ENCODE assay signal across 21 cellular contexts in the genomic region with DNA sequence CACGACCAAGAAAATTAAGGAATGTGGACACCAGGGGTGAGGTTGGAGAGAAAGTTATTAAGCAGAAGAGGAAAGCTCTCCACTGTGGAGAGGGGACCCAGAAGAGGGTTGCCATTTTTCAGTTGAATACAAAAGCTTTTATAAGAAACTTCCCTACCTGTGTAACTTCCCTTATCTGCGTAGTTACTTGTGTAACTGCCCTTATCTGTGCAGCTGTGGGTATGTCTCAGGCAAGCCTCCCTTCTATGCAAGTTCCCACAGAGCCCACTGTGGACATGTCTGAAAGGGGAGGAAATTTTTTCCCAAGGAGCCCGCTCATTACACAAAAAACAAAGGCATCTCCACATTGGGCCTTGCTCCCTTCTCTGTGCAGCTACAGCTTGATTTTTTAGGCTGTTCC.
"Had no signal": no experiment of that assay in that cellular context is flagged by ENCODE, and none has a peak within 500 bp of the region (broad histone marks: within the 10 kb centered on the region; RNA-seq: fewer than 3 reads in every experiment).

No MANE protein-coding gene starts in this region.

- H3K36me3 Mint-ChIP-seq: activated naive CD4-positive, alpha-beta T cell treated with anti-CD3 and anti-CD28 coated beads, Interleukin-2, amount 10 ng/mL, durations not matched to agents 7 days and 5 days; activated naive CD8-positive, alpha-beta T cell treated with anti-CD3 and anti-CD28 coated beads for 36 hours; T-cell had no signal

- H3K27me3 Mint-ChIP-seq: activated CD4-positive, alpha-beta memory T cell treated with anti-CD3 and anti-CD28 coated beads, Interleukin-2, amount 10 ng/mL, durations not matched to agents 7 days and 5 days; activated CD4-positive, alpha-beta T cell treated with anti-CD3 and anti-CD28 coated beads for 36 hours; activated naive CD4-positive, alpha-beta T cell treated with anti-CD3 and anti-CD28 coated beads, Interleukin-2, amount 10 ng/mL, durations not matched to agents 7 days and 5 days; activated naive CD8-positive, alpha-beta T cell treated with anti-CD3 and anti-CD28 coated beads for 36 hours; T-cell had no signal

- DNase-seq: activated CD4-positive, alpha-beta memory T cell treated with anti-CD3 and anti-CD28 coated beads, Interleukin-2, amount 10 ng/mL, durations not matched to agents 7 days and 5 days; activated CD4-positive, alpha-beta T cell treated with anti-CD3 and anti-CD28 coated beads for 36 hours; activated CD4-positive, alpha-beta T cell treated with anti-CD3 and anti-CD28 coated beads, Interleukin-2, amount 50 U/mL, for 1 hour; activated gamma-delta T cell; activated naive CD4-positive, alpha-beta T cell treated with anti-CD3 and anti-CD28 coated beads, Interleukin-2, amount 10 ng/mL, durations not matched to agents 7 days and 5 days; activated naive CD8-positive, alpha-beta T cell treated with anti-CD3 and anti-CD28 coated beads for 36 hours; activated T-cell treated with anti-CD3 and anti-CD28 coated beads for 4 hours; activated T-cell treated with anti-CD3 and anti-CD28 coated beads, Interleukin-2, amount 50 U/mL, for 48 hours; brain microvascular endothelial cell; NCI-H1092; NCI-H1930; NCI-H2107; NCI-H2171 treated with DMSO at 0.1 percent for 48 hours; NCI-H345; NCI-H510A; NCI-H774; Peyer's patch; Right ventricle myocardium superior; T-cell; WERI-Rb-1 had no signal

- H3K4me3 Mint-ChIP-seq: activated CD4-positive, alpha-beta memory T cell treated with anti-CD3 and anti-CD28 coated beads, Interleukin-2, amount 10 ng/mL, durations not matched to agents 7 days and 5 days; activated CD4-positive, alpha-beta T cell treated with anti-CD3 and anti-CD28 coated beads for 36 hours; activated naive CD4-positive, alpha-beta T cell treated with anti-CD3 and anti-CD28 coated beads, Interleukin-2, amount 10 ng/mL, durations not matched to agents 7 days and 5 days; activated naive CD8-positive, alpha-beta T cell treated with anti-CD3 and anti-CD28 coated beads for 36 hours; activated T-helper 17 cell treated with anti-CD3 and anti-CD28 coated beads, Interleukin-2, amount 50 U/mL, for 72 hours; T-cell had no signal

- H3K27ac Mint-ChIP-seq: activated CD4-positive, alpha-beta memory T cell treated with anti-CD3 and anti-CD28 coated beads, Interleukin-2, amount 10 ng/mL, durations not matched to agents 7 days and 5 days; activated CD4-positive, alpha-beta T cell treated with anti-CD3 and anti-CD28 coated beads for 36 hours; activated naive CD4-positive, alpha-beta T cell treated with anti-CD3 and anti-CD28 coated beads, Interleukin-2, amount 10 ng/mL, durations not matched to agents 7 days and 5 days; activated naive CD8-positive, alpha-beta T cell treated with anti-CD3 and anti-CD28 coated beads for 36 hours; activated T-helper 17 cell treated with anti-CD3 and anti-CD28 coated beads, Interleukin-2, amount 50 U/mL, for 72 hours; T-cell had no signal

- ATAC-seq: activated CD4-positive, alpha-beta T cell treated with anti-CD3 and anti-CD28 coated beads for 36 hours; T-cell had no signal

- H3K9me3 ChIP-seq: Peyer's patch had no signal
